In genomic region chr3:33113772-33114621, GRCh38 we compare ENCODE assay signal across 8 cellular contexts. TPM values are rescaled to one million over a fixed set of nuclear protein-coding genes. Genes with fewer than 3 reads are reported as not detected.
DNase-seq lines count a peak whose midpoint lies in the region; ATAC-seq lines count a peak whose summit lies in the region.

Gene CRTAP (plus strand): TSS chr3:33114014. CDS start chr3:33114078, 64 bp downstream.

- CTCF ChIA-PET in CD8-positive, alpha-beta memory T cell (lab: Charles Lee): interaction anchor here (0.9 to 4.7 kb wide), 5 partner anchors 17 to 646 kb away, joined by 3 to 31 read pairs (median 4); no protein-coding TSS in a partner anchor
- CTCF ChIA-PET in activated CD8-positive, alpha-beta memory T cell treated with anti-CD3 and anti-CD28 coated beads, Interleukin-2, amount 10 ng/mL, durations not matched to agents 7 days and 5 days (lab: Charles Lee): interaction anchor here (1.0 to 3.3 kb wide), 8 partner anchors 11 to 626 kb away, joined by 3 to 10 read pairs (median 4); no protein-coding TSS in a partner anchor

- no peaks in the 10 kb centered on the region for H3K9me3 Mint-ChIP-seq in CD8-positive, alpha-beta memory T cell
- H3K9me3 Mint-ChIP-seq in activated CD8-positive, alpha-beta memory T cell treated with anti-CD3 and anti-CD28 coated beads, Interleukin-2, amount 10 ng/mL, durations not matched to agents 7 days and 5 days (ENCODE audit: low read depth): no peaks in the 10 kb centered on the region

- peaks cover 0 to 3% of the 10 kb centered on the region in 2 donors for H3K27me3 Mint-ChIP-seq in CD8-positive, alpha-beta memory T cell
- no peaks in the 10 kb centered on the region for H3K27me3 Mint-ChIP-seq in activated CD8-positive, alpha-beta memory T cell treated with anti-CD3 and anti-CD28 coated beads, Interleukin-2, amount 10 ng/mL, durations not matched to agents 7 days and 5 days

- no peaks in the 10 kb centered on the region for H3K36me3 ChIP-seq in CD8-positive, alpha-beta memory T cell (ENCODE audit: insufficient read depth, low read length)
- H3K36me3 ChIP-seq in NT2/D1 (ENCODE audit: insufficient read depth, insufficient read length, low read length): peaks cover 14% of the 10 kb centered on the region
- no peaks in the 10 kb centered on the region for H3K36me3 ChIP-seq in endocrine pancreas (ENCODE audit: control insufficient read depth, insufficient read depth, low read length)

- peak within 1 kb of the TSS; percentile 73 to 90 (median 84) for H3K27ac Mint-ChIP-seq in CD8-positive, alpha-beta memory T cell
- H3K27ac Mint-ChIP-seq in activated CD8-positive, alpha-beta memory T cell treated with anti-CD3 and anti-CD28 coated beads, Interleukin-2, amount 10 ng/mL, durations not matched to agents 7 days and 5 days: peak within 1 kb of the TSS; percentile 82

- peak within 1 kb of the TSS; percentile 85 for H3K4me3 ChIP-seq in CD8-positive, alpha-beta memory T cell (ENCODE audit: low read length)
- H3K4me3 ChIP-seq in NT2/D1 (ENCODE audit: insufficient read length, low read depth): peak within 1 kb of the TSS; percentile 95
- H3K4me3 ChIP-seq in endocrine pancreas (ENCODE audit: control insufficient read depth, insufficient read depth, low read length): peak within 1 kb of the TSS; percentile 72

- H3K4me1 Mint-ChIP-seq in CD8-positive, alpha-beta memory T cell: peaks cover 47 to 74% (median 58%) of the 10 kb centered on the region in 3 donors
- H3K4me1 Mint-ChIP-seq in activated CD8-positive, alpha-beta memory T cell treated with anti-CD3 and anti-CD28 coated beads, Interleukin-2, amount 10 ng/mL, durations not matched to agents 7 days and 5 days: peaks cover 47% of the 10 kb centered on the region

- no peaks in the 10 kb centered on the region for H3K9me3 ChIP-seq in CD8-positive, alpha-beta memory T cell (ENCODE audit: low read length)
- H3K9me3 ChIP-seq in NT2/D1 (ENCODE audit: insufficient read depth, low read length): no peaks in the 10 kb centered on the region
- H3K9me3 ChIP-seq in endocrine pancreas (ENCODE audit: control insufficient read depth, low read length): no peaks in the 10 kb centered on the region

- peak within 1 kb of the TSS; percentile 82 for H3K27ac ChIP-seq in CD8-positive, alpha-beta memory T cell (ENCODE audit: low read depth, low read length)

- POLR2A ChIA-PET in CD8-positive, alpha-beta memory T cell (lab: Charles Lee): interaction anchor here (0.6 to 1.2 kb wide), 6 partner anchors 8 to 424 kb away, joined by 3 to 6 read pairs (median 3); partner anchors contain the start of genes GLB1, TMPPE and UBP1

- H3K4me3 Mint-ChIP-seq in CD8-positive, alpha-beta memory T cell: peak within 1 kb of the TSS; percentile 86 to 95 (median 87)
- peak within 1 kb of the TSS; percentile 79 for H3K4me3 Mint-ChIP-seq in activated CD8-positive, alpha-beta memory T cell treated with anti-CD3 and anti-CD28 coated beads, Interleukin-2, amount 10 ng/mL, durations not matched to agents 7 days and 5 days

- H3K9ac ChIP-seq in NT2/D1 (ENCODE audit: insufficient read length, low read depth) (peak within 1 kb of the TSS; percentile 99), endocrine pancreas (ENCODE audit: control insufficient read depth, insufficient read depth, low read length) (peak within 1 kb of the TSS; percentile 76)

- H3K27me3 ChIP-seq in CD8-positive, alpha-beta memory T cell (ENCODE audit: insufficient read depth, low read length, poor library complexity, severe bottlenecking): no peaks in the 10 kb centered on the region
- H3K27me3 ChIP-seq in NT2/D1 (ENCODE audit: insufficient read depth, insufficient read length): no peaks in the 10 kb centered on the region
- no peaks in the 10 kb centered on the region for H3K27me3 ChIP-seq in endocrine pancreas (ENCODE audit: control insufficient read depth, insufficient read depth, low read length)

- H3K36me3 Mint-ChIP-seq in CD8-positive, alpha-beta memory T cell: peaks cover 0 to 4% (median 2%) of the 10 kb centered on the region in 3 donors
- no peaks in the 10 kb centered on the region for H3K36me3 Mint-ChIP-seq in activated CD8-positive, alpha-beta memory T cell treated with anti-CD3 and anti-CD28 coated beads, Interleukin-2, amount 10 ng/mL, durations not matched to agents 7 days and 5 days

- peak; percentile 78 to 93 (median 83) for DNase-seq in CD8-positive, alpha-beta memory T cell
- DNase-seq in NT2/D1 (ENCODE audit: low read depth, low spot score): peak; percentile 84
- DNase-seq in activated CD8-positive, alpha-beta memory T cell treated with anti-CD3 and anti-CD28 coated beads, Interleukin-2, amount 10 ng/mL, durations not matched to agents 7 days and 5 days: peak; percentile 91
- peak; percentile 99 for DNase-seq in mesenteric fat pad (ENCODE audit: low spot score)
- DNase-seq in stimulated activated CD8-positive, alpha-beta memory T cell treated with anti-CD3 and anti-CD28 coated beads, Interleukin-15, amount 100 ng/mL, for 1 hour (ENCODE audit: low read depth): peak; percentile 57

- peaks cover 19% of the 10 kb centered on the region for H3K4me1 ChIP-seq in CD8-positive, alpha-beta memory T cell (ENCODE audit: insufficient read depth, low read length)
- H3K4me1 ChIP-seq in NT2/D1 (ENCODE audit: insufficient read depth, insufficient read length) (no peaks in the 10 kb centered on the region), endocrine pancreas (ENCODE audit: control insufficient read depth, insufficient read depth, low read length) (no peaks in the 10 kb centered on the region)

- ATAC-seq in GM19397 (IDR thresholded peaks at IDR 0.05; ENCODE audit: unreplicated experiment): peak; percentile 86
- ATAC-seq in HG03565 (IDR thresholded peaks at IDR 0.05; ENCODE audit: unreplicated experiment): peak; percentile 66
- ATAC-seq in activated CD8-positive, alpha-beta memory T cell treated with anti-CD3 and anti-CD28 coated beads, Interleukin-2, amount 10 ng/mL, durations not matched to agents 7 days and 5 days: peak; percentile 87

RNA-seq across cellular contexts. Expression of gene CRTAP, which starts in this region (rescaled TPM):
- total RNA-seq in CD8-positive, alpha-beta memory T cell: 10 to 100 TPM; 49.5 to 50.3 TPM
- polyA plus RNA-seq in CD8-positive, alpha-beta memory T cell: 84.0 TPM
- 10 to 100 TPM; 28.0 to 40.3 TPM for total RNA-seq in activated CD8-positive, alpha-beta memory T cell treated with anti-CD3 and anti-CD28 coated beads, Interleukin-2, amount 10 ng/mL, durations not matched to agents 7 days and 5 days
- 371 TPM for total RNA-seq in mesenteric fat pad

Comparison
In these comparisons a context has a peak if more than half of its experiments do, and no peak if none do; other contexts are left out.
1. Peak in every context shown above with its lines: DNase-seq, ATAC-seq, H3K4me3 ChIP-seq and H3K27ac ChIP-seq.